ENCODE assay signal across 10 cellular contexts in genomic region chr4:99817310-99817885, GRCh38. TPM values are rescaled to one million over a fixed set of nuclear protein-coding genes. Genes with fewer than 3 reads are reported as not detected.
A peak's percentile ranks its signal among the peaks of the same experiment; 100 is the strongest.
DNase-seq lines count a peak whose midpoint lies in the region; ATAC-seq, FAIRE-seq and TF ChIP-seq lines count a peak whose summit lies in the region.
"Had no signal": no experiment of that assay in that cellular context is flagged by ENCODE, and none has a peak within 500 bp of the region (broad histone marks: within the 10 kb centered on the region; RNA-seq: fewer than 3 reads in every experiment).

No MANE protein-coding gene starts in this region.

- H3K9me3 Mint-ChIP-seq in activated naive CD4-positive, alpha-beta T cell treated with anti-CD3 and anti-CD28 coated beads, Interleukin-2, amount 10 ng/mL, durations not matched to agents 7 days and 5 days, result no peaks in the 10 kb centered on the region

- peak overlapping the region; percentile 96 for H3K27ac Mint-ChIP-seq in activated naive CD4-positive, alpha-beta T cell treated with anti-CD3 and anti-CD28 coated beads, Interleukin-2, amount 10 ng/mL, durations not matched to agents 7 days and 5 days

- no peaks in the 10 kb centered on the region for H4K20me1 ChIP-seq in K562 (replicated peaks; ENCODE audit: control insufficient read depth, insufficient read depth, low read length)

- no peak for TF ChIP-seq CTCF in K562 (IDR thresholded peaks at IDR 0.05 in 2 of 3, conservative IDR thresholded peaks at IDR 0.05 in 1 of 3; ENCODE audit: insufficient read depth in 2 of 3, low read depth in 1 of 3, low read length in 3 of 3)
- no peak for TF ChIP-seq CTCF in transverse colon (IDR thresholded peaks at IDR 0.05)

- H3K9me1 ChIP-seq in K562 (ENCODE audit: control insufficient read depth, insufficient read depth, low read length), result no peaks in the 10 kb centered on the region

- in situ Hi-C loops in K562 (cut with MboI), result no loop called here
- in situ Hi-C loops in transverse colon (cut with MboI; ENCODE audit: low pct_ligation_motif_present in 1 of 4, low pct_unique_long_range_greater_than_20kb in 1 of 4, low sequenced_read_pairs in 3 of 4), result loop anchor here in 2 of 4 donors (10.0 kb wide), 2 partner anchors 127 to 137 kb away; partner anchors contain the start of genes DNAJB14 (in 1 of the 2) and H2AZ1 (in 1 of the 2)

- ATAC-seq in HG03520 (IDR thresholded peaks at IDR 0.05; ENCODE audit: unreplicated experiment) (peak; percentile 16), K562 (peak; percentile 67)

- peaks cover 6 to 25% of the 10 kb centered on the region in 2 experiments; a peak in 3 of 5 replicates for H3K4me1 ChIP-seq in K562 (replicated peaks in 1 of 2; ENCODE audit: control insufficient read depth in 2 of 2, insufficient read depth in 2 of 2, low read length in 2 of 2)
- H3K4me1 ChIP-seq in transverse colon, result peaks cover 0 to 14% (median 5%) of the 10 kb centered on the region in 4 donors

- peaks cover 68% of the 10 kb centered on the region for H3K4me1 Mint-ChIP-seq in activated naive CD4-positive, alpha-beta T cell treated with anti-CD3 and anti-CD28 coated beads, Interleukin-2, amount 10 ng/mL, durations not matched to agents 7 days and 5 days

- WGBS in K562 (ENCODE audit: insufficient coverage, low coverage, missing lambda C conversion rate), result 7% methylated on average over 4 of the region's 4 CpGs
- 28 to 50% methylated on average over 4 of the region's 4 CpGs for WGBS in transverse colon (ENCODE audit: low coverage in 1 of 2), 2 donors

- TF ChIP-seq POLR2A in K562 (conservative IDR thresholded peaks at IDR 0.05) (no peak), transverse colon (IDR thresholded peaks at IDR 0.05) (no peak)

- CTCF ChIA-PET in activated naive CD4-positive, alpha-beta T cell treated with anti-CD3 and anti-CD28 coated beads, Interleukin-2, amount 10 ng/mL, durations not matched to agents 7 days and 5 days (lab: Charles Lee), result interaction anchor here (0.7 to 5.0 kb wide), 7 partner anchors 8 to 130 kb away, joined by 3 to 20 read pairs (median 6); partner anchors contain the start of gene DNAJB14
- CTCF ChIA-PET in K562 (lab: Yijun Ruan, JAX; ENCODE audit: low intra/inter-chr PET ratio), result no interaction called here

- H3K9ac ChIP-seq in K562 (ENCODE audit: insufficient read depth in 1 of 2, low read depth in 2 of 2, low read length in 2 of 2), result no peak overlapping the region; a peak in 1 of 4 replicates
- H3K9ac ChIP-seq: KMS-11 had no signal

- H2AFZ ChIP-seq in K562 (ENCODE audit: low read depth, low read length), result peak overlapping the region; percentile 75

- peak; percentile 58 for FAIRE-seq in K562 (lab: Jason Lieb, UNC)
- FAIRE-seq: astrocyte had no signal

- no peaks in the 10 kb centered on the region for H3K27me3 Mint-ChIP-seq in activated naive CD4-positive, alpha-beta T cell treated with anti-CD3 and anti-CD28 coated beads, Interleukin-2, amount 10 ng/mL, durations not matched to agents 7 days and 5 days

- H3K79me2 ChIP-seq in K562 (ENCODE audit: control insufficient read depth, insufficient read depth, low read length), result no peaks in the 10 kb centered on the region

- H3K27ac ChIP-seq in K562 (ENCODE audit: extremely low read depth, low read depth, low read length), result no peak overlapping the region
- peak overlapping the region; percentile 54 to 58 (median 56) for H3K27ac ChIP-seq in transverse colon
- H3K27ac ChIP-seq: KMS-11 had no signal

- peaks cover 24% of the 10 kb centered on the region for H3K36me3 Mint-ChIP-seq in activated naive CD4-positive, alpha-beta T cell treated with anti-CD3 and anti-CD28 coated beads, Interleukin-2, amount 10 ng/mL, durations not matched to agents 7 days and 5 days

- H3K4me3 ChIP-seq in K562 (no peak overlapping the region), transverse colon (peak overlapping the region in 1 of 4 donors; percentile 36)

- H3K27me3 ChIP-seq in K562 (ENCODE audit: control insufficient read depth in 2 of 2, insufficient read depth in 2 of 2, low read length in 2 of 2) (no peaks in the 10 kb centered on the region), transverse colon (no peaks in the 10 kb centered on the region)

- no peak for DNase-seq in activated naive CD4-positive, alpha-beta T cell treated with anti-CD3 and anti-CD28 coated beads, Interleukin-2, amount 10 ng/mL, durations not matched to agents 7 days and 5 days
- DNase-seq in activated naive CD4-positive, alpha-beta T cell treated with anti-CD3 and anti-CD28 coated beads, Interleukin-2, amount 50 U/mL, for 16 hours, result no peak
- DNase-seq in K562 (ENCODE audit: extremely low read depth in 1 of 4, low spot score in 3 of 4), result no peak
- no peak for DNase-seq in transverse colon
- DNase-seq in COLO668 (lab: John Stamatoyannopoulos, UW; ENCODE audit: unreplicated experiment), result no peak
- DNase-seq in activated gamma-delta T cell treated with Interleukin-2 at 50 U/mL for 16 hours, result no peak
- no peak for DNase-seq in activated CD4-positive, alpha-beta T cell treated with anti-CD3 and anti-CD28 coated beads, Interleukin-2, amount 50 U/mL, for 1 hour

- H3K36me3 ChIP-seq in K562 (ENCODE audit: control insufficient read depth, insufficient read depth, low read length), result no peaks in the 10 kb centered on the region
- H3K36me3 ChIP-seq in transverse colon, result no peaks in the 10 kb centered on the region

- no peak for TF ChIP-seq RAD21 in K562 (CRISPR knock-in tag; conservative IDR thresholded peaks at IDR 0.05 in 1 of 2, IDR thresholded peaks at IDR 0.05 in 1 of 2)

- TF ChIP-seq EP300 in K562 (IDR thresholded peaks at IDR 0.05; ENCODE audit: low read length) (no peak), transverse colon (IDR thresholded peaks at IDR 0.05; ENCODE audit: low read depth) (no peak)

- H3K4me2 ChIP-seq in K562 (ENCODE audit: insufficient read depth, low read length), result peak overlapping the region; percentile 58
- H3K4me2 ChIP-seq: KMS-11 had no signal

- BruUV-seq in K562 (replicated peaks; lab: Mats Ljungman, UMichigan), result no TSS peak

- H3K9me3 ChIP-seq in K562 (replicated peaks; ENCODE audit: control insufficient read depth, insufficient read depth, low read depth, low read length) (0 out of 2 replicates have a peak, but pooled peaks cover 3% of the 10 kb centered on the region), transverse colon (no peaks in the 10 kb centered on the region)

- peak overlapping the region; percentile 86 for H3K4me3 Mint-ChIP-seq in activated naive CD4-positive, alpha-beta T cell treated with anti-CD3 and anti-CD28 coated beads, Interleukin-2, amount 10 ng/mL, durations not matched to agents 7 days and 5 days

- intact Hi-C loops in K562 (cut with micrococcal nuclease) (no loop called here), transverse colon (cut with DNase I; ENCODE audit: low total_unique reads) (no loop called here)

- POLR2A ChIA-PET in K562 (lab: Yijun Ruan, JAX), result interaction anchor here (0.6 to 2.6 kb wide), 4 partner anchors 13 to 131 kb away, joined by 3 to 9 read pairs (median 3); no protein-coding TSS in a partner anchor

TF ChIP-seq in K562, 482 proteins besides CTCF, POLR2A, EP300 and RAD21 (continues in another document):
- TF ChIP-seq SPI1 (IDR thresholded peaks at IDR 0.05; ENCODE audit: borderline replicate concordance, low read depth, low read length) (0 out of 2 replicates have a peak, but pooled peaks have one; percentile 14), ZBTB34 (CRISPR knock-in tag; IDR thresholded peaks at IDR 0.05) (no peak), ARID1B (IDR thresholded peaks at IDR 0.05) (0 out of 2 replicates have a peak, but pooled peaks have one; percentile 13), NR1H2 (CRISPR knock-in tag; IDR thresholded peaks at IDR 0.05) (no peak)
- TF ChIP-seq, protein P1, sequence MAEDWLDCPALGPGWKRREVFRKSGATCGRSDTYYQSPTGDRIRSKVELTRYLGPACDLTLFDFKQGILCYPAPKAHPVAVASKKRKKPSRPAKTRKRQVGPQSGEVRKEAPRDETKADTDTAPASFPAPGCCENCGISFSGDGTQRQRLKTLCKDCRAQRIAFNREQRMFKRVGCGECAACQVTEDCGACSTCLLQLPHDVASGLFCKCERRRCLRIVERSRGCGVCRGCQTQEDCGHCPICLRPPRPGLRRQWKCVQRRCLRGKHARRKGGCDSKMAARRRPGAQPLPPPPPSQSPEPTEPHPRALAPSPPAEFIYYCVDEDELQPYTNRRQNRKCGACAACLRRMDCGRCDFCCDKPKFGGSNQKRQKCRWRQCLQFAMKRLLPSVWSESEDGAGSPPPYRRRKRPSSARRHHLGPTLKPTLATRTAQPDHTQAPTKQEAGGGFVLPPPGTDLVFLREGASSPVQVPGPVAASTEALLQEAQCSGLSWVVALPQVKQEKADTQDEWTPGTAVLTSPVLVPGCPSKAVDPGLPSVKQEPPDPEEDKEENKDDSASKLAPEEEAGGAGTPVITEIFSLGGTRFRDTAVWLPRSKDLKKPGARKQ (CRISPR knock-in tag; IDR thresholded peaks at IDR 0.05), result no peak

RNA-seq across cellular contexts. Expression of gene DAPP1, which starts 0.8 kb away (rescaled TPM):
- 0.95 and 1.5 TPM in 2 replicates for total RNA-seq in K562 (2011; cell fraction: chromatin; rRNA removed; ENCODE audit: low replicate concordance)
- total RNA-seq in K562 (2011; cell fraction: nucleolus; rRNA removed), result 0.83 and 0.92 TPM in 2 replicates
- 0.59 and 1.6 TPM in 2 replicates for total RNA-seq in K562 (2011; cell fraction: nucleoplasm; rRNA removed)
- total RNA-seq in K562 (2014; rRNA removed) (1.1 and 2.2 TPM in 2 replicates), K562 (2014; rRNA removed; fragmentation: Illumina TruSeq; extraction: Trizol) (4.0 and 5.2 TPM in 2 replicates), K562 (2015; rRNA removed; fragmentation: Illumina TruSeq; extraction: Trizol) (3.7 and 4.2 TPM in 2 replicates), K562 (2021) (2.0 and 2.2 TPM in 2 replicates), transverse colon (10 to 100 TPM in 1 of 4 donors, 1 to 10 TPM in 2, under 1 TPM in 1; 0.41 to 10.7 (median 7.6) TPM)
- polyA plus RNA-seq in K562 (2011; rRNA removed) (1.4 and 1.9 TPM in 2 replicates), K562 (2014; fragmentation: Illumina TruSeq; extraction: Trizol) (3.1 and 3.6 TPM in 2 replicates), K562 (2014; fragmentation: Nextera tagmentation; extraction: Ambion mirVana) (1 to 10 TPM; 6.4 to 7.2 TPM), K562 (2014; rRNA removed) (2.9 and 3.4 TPM in 2 replicates)
- 0.47 and 0.51 TPM in 2 replicates for polyA plus RNA-seq in K562 (2011; cell fraction: cytosol; rRNA removed)
- polyA plus RNA-seq in K562 (2011; cell fraction: nucleus; rRNA removed), result 0.56 and 0.78 TPM in 2 replicates
- 3.2 and 5.8 TPM in 2 replicates for polyA plus RNA-seq in K562 (2012)
- polyA minus RNA-seq in K562 (2011; rRNA and poly(A)+ RNA removed), result 1.4 and 2.4 TPM in 2 replicates
- 0.57 and 0.91 TPM in 2 replicates for polyA minus RNA-seq in K562 (2011; cell fraction: cytosol; rRNA and poly(A)+ RNA removed)
- 0.56 and 0.94 TPM in 2 replicates for polyA minus RNA-seq in K562 (2011; cell fraction: nucleus; rRNA and poly(A)+ RNA removed)
